In the genomic region with DNA sequence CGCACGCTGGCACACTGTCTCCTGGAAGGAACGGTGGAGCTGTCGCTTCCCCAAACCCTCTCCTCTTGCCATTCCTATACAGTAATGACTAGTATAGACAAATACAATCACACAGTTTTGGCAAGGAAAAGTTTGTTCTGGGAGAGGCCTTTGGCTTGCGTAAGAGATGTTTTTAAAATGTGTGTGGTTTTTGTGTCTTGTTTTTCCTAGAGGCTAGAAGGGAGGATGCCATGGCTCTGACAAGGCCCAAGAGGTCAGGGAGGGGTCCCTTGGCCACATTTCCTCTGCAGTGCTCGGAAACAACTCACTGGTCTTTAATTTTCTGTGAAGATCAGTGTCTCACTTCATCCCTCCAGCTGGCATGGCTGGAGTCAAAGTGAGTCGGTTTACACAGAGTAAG, we compare ENCODE assay signal across 11 cellular contexts.
DNase-seq lines count a peak whose midpoint lies in the region; FAIRE-seq and TF ChIP-seq lines count a peak whose summit lies in the region.
"Had no signal": no experiment of that assay in that cellular context is flagged by ENCODE, and none has a peak within 500 bp of the region (broad histone marks: within the 10 kb centered on the region; RNA-seq: fewer than 3 reads in every experiment).

No MANE protein-coding gene starts in this region.

- H2BK20ac ChIP-seq in H9 (ENCODE audit: low read depth, low read length, poor library complexity, severe bottlenecking): no peak overlapping the region

- H3K18ac ChIP-seq in H9 (ENCODE audit: insufficient read length, low read depth, low read length): no peak overlapping the region

- peaks cover 2 to 5% (median 4%) of the 10 kb centered on the region in 3 experiments; a peak in 6 of 7 replicates for H3K36me3 Mint-ChIP-seq in H9 (ENCODE audit: insufficient read depth in 1 of 3, low read depth in 3 of 3)

- no peak overlapping the region for H4K5ac ChIP-seq in H9 (ENCODE audit: insufficient read length, low read depth, low read length)

- no peak overlapping the region for H3K4me3 Mint-ChIP-seq in H9

- no peaks in the 10 kb centered on the region for H3K9me3 ChIP-seq in breast epithelium
- H3K9me3 ChIP-seq in kidney (ENCODE audit: control insufficient read depth in 1 of 2, low read length in 2 of 2): no peaks in the 10 kb centered on the region
- H3K9me3 ChIP-seq in effector memory CD4-positive, alpha-beta T cell (ENCODE audit: control insufficient read depth, low read length): no peaks in the 10 kb centered on the region
- H3K9me3 ChIP-seq in H9 (ENCODE audit: control insufficient read depth, low read depth, low read length): no peaks in the 10 kb centered on the region

- no peaks in the 10 kb centered on the region for H3K79me2 ChIP-seq in H9 (ENCODE audit: insufficient read depth, low read length)

- H3K27me3 Mint-ChIP-seq in H9 (ENCODE audit: low read depth): peaks cover 1% of the 10 kb centered on the region

- intact Hi-C loops in breast epithelium (cut with DNase I; ENCODE audit: low total_unique reads) (no loop called here), kidney (cut with DNase I) (no loop called here)

- TF ChIP-seq POLR2A in breast epithelium (IDR thresholded peaks at IDR 0.05): no peak

- WGBS in H9 (ENCODE audit: extremely low coverage, insufficient read length, low lambda C conversion rate): no CpG with 5 or more reads among the region's 7 CpGs

- peaks cover 8 to 10% of the 10 kb centered on the region in 2 experiments for H3K4me1 Mint-ChIP-seq in H9

- no peaks in the 10 kb centered on the region for H4K20me1 ChIP-seq in H9 (ENCODE audit: control insufficient read depth, insufficient read depth, insufficient read length)

- H2AK5ac ChIP-seq in H9 (ENCODE audit: insufficient read length, low read length): no peak overlapping the region

- H2AFZ ChIP-seq in H9 (ENCODE audit: low read length): no peak overlapping the region

- no peak overlapping the region for H4K91ac ChIP-seq in H9 (ENCODE audit: insufficient read length, low read depth, low read length)

- H2BK15ac ChIP-seq in H9 (ENCODE audit: low read depth, low read length): no peak overlapping the region

- H3K79me1 ChIP-seq in H9 (ENCODE audit: insufficient read depth, low read depth, low read length, poor library complexity, severe bottlenecking): no peaks in the 10 kb centered on the region

- no peaks in the 10 kb centered on the region for H3K27me3 ChIP-seq in breast epithelium
- no peaks in the 10 kb centered on the region for H3K27me3 ChIP-seq in effector memory CD4-positive, alpha-beta T cell (replicated peaks; ENCODE audit: control insufficient read depth, insufficient read depth, low read length, poor library complexity, severe bottlenecking)
- no peaks in the 10 kb centered on the region for H3K27me3 ChIP-seq in H9 (ENCODE audit: insufficient read depth, low read length)

- no peaks in the 10 kb centered on the region for H3K23me2 ChIP-seq in H9 (ENCODE audit: insufficient read length, low read depth, low read length, poor library complexity, severe bottlenecking)

- H3K4me2 ChIP-seq in H9 (ENCODE audit: insufficient read depth, insufficient read length, low read length): no peak overlapping the region

- DNase-seq in HFF-Myc (ENCODE audit: extremely low read depth, low read depth): peak; percentile 71
- peak in 1 of 2 donors; percentile 62 for DNase-seq in breast epithelium (ENCODE audit: low spot score in 2 of 2)
- DNase-seq in kidney: peak; percentile 90
- DNase-seq in stromal cell of bone marrow (ENCODE audit: low read depth): peak; percentile 99
- no peak for DNase-seq in NCI-H748 treated with DMSO at 0.1 percent for 48 hours (lab: John Stamatoyannopoulos, UW)
- no peak for DNase-seq in HPDE6-E6E7 (ENCODE audit: extremely low spot score)
- no peak for DNase-seq in effector memory CD4-positive, alpha-beta T cell
- no peak for DNase-seq in H9
- DNase-seq: activated naive CD4-positive, alpha-beta T cell; GDM1; NCI-H524 had no signal

- H3K27ac Mint-ChIP-seq in H9: no peak overlapping the region; a peak in 1 of 7 replicates

- H3K4ac ChIP-seq in H9 (ENCODE audit: low read depth, low read length): no peak overlapping the region

- no peak overlapping the region for H3K56ac ChIP-seq in H9 (ENCODE audit: insufficient read length, low read depth, low read length)

- no peak overlapping the region for H3K14ac ChIP-seq in H9 (ENCODE audit: insufficient read depth, low read length)

- TF ChIP-seq CTCF in HFF-Myc (IDR thresholded peaks at IDR 0.05; ENCODE audit: low read depth, low read length, missing control alignments) (no peak), breast epithelium (IDR thresholded peaks at IDR 0.05) (no peak), kidney (IDR thresholded peaks at IDR 0.05; ENCODE audit: borderline replicate concordance, extremely low read depth, insufficient read depth) (no peak), H9 (conservative IDR thresholded peaks at IDR 0.05) (no peak)

- no peak overlapping the region for H2BK120ac ChIP-seq in H9 (ENCODE audit: low read depth, low read length, poor library complexity, severe bottlenecking)

- no peak overlapping the region for H4K8ac ChIP-seq in H9 (replicated peaks; ENCODE audit: insufficient read length, low read depth, low read length)

- no peak overlapping the region for H2BK12ac ChIP-seq in H9 (ENCODE audit: insufficient read length, low read depth, low read length)

- H2BK5ac ChIP-seq in H9 (ENCODE audit: insufficient read length, low read length): no peak overlapping the region

- peaks cover 4 to 10% of the 10 kb centered on the region in 2 experiments for H3K9me3 Mint-ChIP-seq in H9

- H3T11ph ChIP-seq in H9 (ENCODE audit: low read length): no peak overlapping the region

- H3K4me1 ChIP-seq in breast epithelium (peaks cover 0 to 12% of the 10 kb centered on the region in 2 donors), kidney (ENCODE audit: control insufficient read depth in 1 of 2, insufficient read depth in 1 of 2, low read depth in 1 of 2, low read length in 2 of 2) (peaks cover 12 to 28% of the 10 kb centered on the region in 2 donors), H9 (ENCODE audit: insufficient read depth, low read length) (no peaks in the 10 kb centered on the region)
- no peaks in the 10 kb centered on the region for H3K4me1 ChIP-seq in effector memory CD4-positive, alpha-beta T cell (ENCODE audit: control insufficient read depth, insufficient read depth, low read length, poor library complexity, severe bottlenecking)

- H3K23ac ChIP-seq in H9 (ENCODE audit: insufficient read length, low read depth, low read length): no peak overlapping the region

- H3K9ac ChIP-seq in kidney (ENCODE audit: low read length in 2 of 2) (no peak overlapping the region), H9 (ENCODE audit: extremely low read depth, insufficient read length, low read length) (no peak overlapping the region)

- peak overlapping the region; percentile 33 to 44 for H3K27ac ChIP-seq in breast epithelium
- H3K27ac ChIP-seq in kidney (ENCODE audit: low read depth in 2 of 2, low read length in 2 of 2): peak overlapping the region; percentile 59 to 76
- H3K27ac ChIP-seq in effector memory CD4-positive, alpha-beta T cell (ENCODE audit: insufficient read depth, low read length, poor library complexity, severe bottlenecking): no peak overlapping the region
- H3K27ac ChIP-seq in H9 (ENCODE audit: insufficient read length, low read depth, low read length): no peak overlapping the region

- no peaks in the 10 kb centered on the region for H3K36me3 ChIP-seq in breast epithelium
- no peaks in the 10 kb centered on the region for H3K36me3 ChIP-seq in kidney (ENCODE audit: control insufficient read depth in 1 of 2, insufficient read depth in 2 of 2, low read length in 2 of 2)
- no peaks in the 10 kb centered on the region for H3K36me3 ChIP-seq in effector memory CD4-positive, alpha-beta T cell (ENCODE audit: control insufficient read depth, insufficient read depth, low read length)

- no peak for FAIRE-seq in kidney (lab: Jason Lieb, UNC)

- H3K4me3 ChIP-seq in HFF-Myc (replicated peaks; ENCODE audit: low read depth, low read length) (no peak overlapping the region), breast epithelium (no peak overlapping the region), kidney (ENCODE audit: low read length in 2 of 2) (no peak overlapping the region)
- H3K4me3 ChIP-seq in effector memory CD4-positive, alpha-beta T cell (ENCODE audit: insufficient read depth, low read depth, low read length, poor library complexity, severe bottlenecking): no peak overlapping the region

Comparison
In these comparisons a context has a peak if more than half of its experiments do, and no peak if none do; other contexts are left out.
1. DNase-seq: peak in HFF-Myc (single experiment), kidney (single experiment) and stromal cell of bone marrow (single experiment); none in NCI-H748 treated with DMSO at 0.1 percent for 48 hours (single experiment), HPDE6-E6E7 (single experiment), effector memory CD4-positive, alpha-beta T cell (0 of 3) and H9 (single experiment).
2. H3K27ac ChIP-seq: peak in breast epithelium (2 of 2) and kidney (2 of 2); none in effector memory CD4-positive, alpha-beta T cell (single experiment) and H9 (single experiment).